Comparison of ENCODE assay signal across 23 cellular contexts in the genomic region with DNA sequence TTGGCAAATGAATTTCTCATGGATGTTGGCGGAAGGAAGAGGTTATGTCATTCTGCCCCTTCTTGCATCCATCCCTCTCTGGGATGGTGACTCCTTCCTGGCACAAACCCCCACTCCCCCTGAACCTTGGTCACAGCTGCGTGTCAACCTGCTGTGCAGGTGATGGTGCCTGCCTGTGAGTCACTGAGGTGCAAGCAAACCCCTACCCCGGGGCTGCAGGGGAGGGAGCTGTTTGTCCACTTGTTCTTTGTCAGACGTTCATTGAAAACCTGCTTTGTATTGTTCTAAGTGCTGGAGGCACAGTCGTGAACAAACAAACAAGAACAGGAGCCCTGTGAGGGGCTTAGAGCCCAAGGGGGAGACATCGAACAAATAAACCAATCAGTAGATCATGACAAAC. TPM values are rescaled to one million over a fixed set of nuclear protein-coding genes. Genes with fewer than 3 reads are reported as not detected.
DNase-seq lines count a peak whose midpoint lies in the region; ATAC-seq, FAIRE-seq and TF ChIP-seq lines count a peak whose summit lies in the region.
"Had no signal": no experiment of that assay in that cellular context is flagged by ENCODE, and none has a peak within 500 bp of the region (broad histone marks: within the 10 kb centered on the region; RNA-seq: fewer than 3 reads in every experiment).

No MANE protein-coding gene starts in this region.

- no peak overlapping the region for H3K9ac ChIP-seq in HepG2 (ENCODE audit: insufficient read depth, low read depth, low read length)

- ATAC-seq in HepG2 (no peak), right lobe of liver (no peak), HG03342 (IDR thresholded peaks at IDR 0.05; ENCODE audit: unreplicated experiment) (no peak)

- POLR2A ChIA-PET in HepG2 (lab: Yijun Ruan, JAX): interaction anchor here (1.3 kb wide), 1 partner anchor 21 kb away, joined by 4 read pairs; no protein-coding TSS in a partner anchor

- H2AFZ ChIP-seq in HepG2 (ENCODE audit: low read length): no peak overlapping the region

- no peaks in the 10 kb centered on the region for H3K79me2 ChIP-seq in HepG2 (ENCODE audit: insufficient read depth, low read length)

- H3K4me2 ChIP-seq in HepG2 (ENCODE audit: low read depth, low read length): no peak overlapping the region

- no peak for DNase-seq in HepG2 (ENCODE audit: low spot score)
- no peak for DNase-seq in right lobe of liver
- peak; percentile 87 for DNase-seq in NCI-H69 (lab: John Stamatoyannopoulos, UW)
- peak; percentile 64 for DNase-seq in epithelial cell of esophagus (ENCODE audit: low read depth)
- no peak for DNase-seq in urothelium cell line (ENCODE audit: low spot score)
- DNase-seq in cerebellar nuclear complex (lab: John Stamatoyannopoulos, UW): no peak
- no peak for DNase-seq in ascending aorta (ENCODE audit: low spot score in 2 of 2)
- DNase-seq: ACHN; GF-D8; GOT3; IMR-90; Karpas-422; MM.1S; NCI-H1092 treated with DMSO at 0.1 percent for 48 hours; NCI-H1930; NCI-H510A treated with DMSO at 0.1 percent for 48 hours; NK-92 treated with Interleukin-12 subunit alpha and Interleukin-12 subunit beta, amount 100 ng/mL, for 24 hours; T-helper 2 cell had no signal

- no peaks in the 10 kb centered on the region for H4K20me1 ChIP-seq in HepG2 (ENCODE audit: insufficient read depth, low read length)

- TF ChIP-seq RAD21 in HepG2 (CRISPR knock-in tag; IDR thresholded peaks at IDR 0.05): no peak

- no TSS peak for BruUV-seq in HepG2 (replicated peaks; lab: Mats Ljungman, UMichigan)

- no peak overlapping the region for H3K27ac ChIP-seq in HepG2 (ENCODE audit: extremely low read length, insufficient read depth, low read length)
- no peak overlapping the region for H3K27ac ChIP-seq in right lobe of liver
- no peak overlapping the region for H3K27ac ChIP-seq in ascending aorta
- H3K27ac ChIP-seq: RWPE1 had no signal

- TF ChIP-seq POLR2A in HepG2 (IDR thresholded peaks at IDR 0.05; ENCODE audit: insufficient read depth in 1 of 2, low read depth in 2 of 2, low read length in 2 of 2) (no peak), right lobe of liver (IDR thresholded peaks at IDR 0.05) (no peak)

- in situ Hi-C loops in HepG2 (cut with HindIII; ENCODE audit: extremely low pct_ligation_motif_present, low pct_unique_long_range_greater_than_20kb): no loop called here

- TF ChIP-seq CTCF in HepG2 (CRISPR knock-in tag; IDR thresholded peaks at IDR 0.05) (no peak), right lobe of liver (IDR thresholded peaks at IDR 0.05) (no peak), epithelial cell of esophagus (IDR thresholded peaks at IDR 0.05; ENCODE audit: insufficient read depth, low read depth, low read length, missing control alignments) (no peak), ascending aorta (IDR thresholded peaks at IDR 0.05) (no peak)

- no peak for TF ChIP-seq EP300 in HepG2 (IDR thresholded peaks at IDR 0.05; ENCODE audit: low read depth in 2 of 2, low read length in 2 of 2)
- TF ChIP-seq EP300 in HepG2 (CRISPR knock-in tag; IDR thresholded peaks at IDR 0.05; ENCODE audit: borderline replicate concordance): no peak

- no peaks in the 10 kb centered on the region for H3K36me3 ChIP-seq in HepG2 (replicated peaks in 1 of 2; ENCODE audit: control insufficient read depth in 1 of 2, insufficient read depth in 2 of 2, low read length in 2 of 2)
- H3K36me3 ChIP-seq in right lobe of liver: no peaks in the 10 kb centered on the region
- no peaks in the 10 kb centered on the region for H3K36me3 ChIP-seq in ascending aorta

- H3K4me3 ChIP-seq in HepG2 (replicated peaks in 1 of 3; ENCODE audit: insufficient read depth in 1 of 3, low read depth in 2 of 3, low read length in 3 of 3) (no peak overlapping the region), right lobe of liver (no peak overlapping the region), epithelial cell of esophagus (ENCODE audit: low read length) (no peak overlapping the region), ascending aorta (no peak overlapping the region)

- peaks cover 7 to 23% of the 10 kb centered on the region in 2 experiments; a peak in 4 of 5 replicates for H3K27me3 ChIP-seq in HepG2 (ENCODE audit: control insufficient read depth in 1 of 2, insufficient read depth in 2 of 2, low read length in 2 of 2)
- H3K27me3 ChIP-seq in right lobe of liver: no peaks in the 10 kb centered on the region
- H3K27me3 ChIP-seq in ascending aorta: no peaks in the 10 kb centered on the region

- intact Hi-C loops in HepG2 (cut with micrococcal nuclease; ENCODE audit: unreplicated experiment) (no loop called here), right lobe of liver (cut with DNase I) (no loop called here), ascending aorta (cut with DNase I) (no loop called here)

- FAIRE-seq in HepG2 (lab: Jason Lieb, UNC): no peak
- FAIRE-seq in urothelium cell line (lab: Jason Lieb, UNC): peak; percentile 27
- FAIRE-seq: GM12891, GM18507 had no signal

- no peaks in the 10 kb centered on the region for H3K9me3 ChIP-seq in HepG2 (ENCODE audit: low read length)
- H3K9me3 ChIP-seq in right lobe of liver: no peaks in the 10 kb centered on the region
- H3K9me3 ChIP-seq in ascending aorta: no peaks in the 10 kb centered on the region

- 30% methylated on average over 6 of the region's 6 CpGs for WGBS in HepG2 (ENCODE audit: low lambda C conversion rate)
- WGBS in right lobe of liver (ENCODE audit: insufficient coverage, low coverage, low lambda C conversion rate, missing lambda C conversion rate): 31% methylated on average over 6 of the region's 6 CpGs

- CTCF ChIA-PET in HepG2 (lab: Yijun Ruan, JAX; ENCODE audit: low intra/inter-chr PET ratio, low total read pairs): no interaction called here

- peaks cover 29% of the 10 kb centered on the region for H3K4me1 ChIP-seq in HepG2 (ENCODE audit: insufficient read depth, low read length)
- H3K4me1 ChIP-seq in right lobe of liver: no peaks in the 10 kb centered on the region
- no peaks in the 10 kb centered on the region for H3K4me1 ChIP-seq in ascending aorta

RNA-seq across cellular contexts. Expression of a gene that starts 2.0 kb away (rescaled TPM):
- total RNA-seq in HepG2 (2016; rRNA removed; fragmentation: Illumina TruSeq; extraction: Trizol) (not detected in 2 replicates), right lobe of liver (not detected), ascending aorta (not detected)
- total RNA-seq in HepG2 (2016; cell fraction: cytosol; rRNA removed; fragmentation: Illumina TruSeq; extraction: Trizol; ENCODE audit: low read depth): not detected in 2 replicates
- not detected in 2 replicates for total RNA-seq in HepG2 (2016; cell fraction: insoluble cytoplasmic fraction; rRNA removed; fragmentation: Illumina TruSeq; extraction: Trizol)
- total RNA-seq in HepG2 (2016; cell fraction: membrane; rRNA removed; fragmentation: Illumina TruSeq; extraction: Trizol): not detected in 2 replicates
- not detected in 2 replicates for total RNA-seq in HepG2 (2016; cell fraction: nucleus; rRNA removed; fragmentation: Illumina TruSeq; extraction: Trizol)
- 0.09 TPM in 1 of 2 replicates, not detected in the other for polyA plus RNA-seq in HepG2 (2011; rRNA removed)
- not detected in 2 replicates for polyA plus RNA-seq in HepG2 (2011; cell fraction: cytosol; rRNA removed)
- not detected in 2 replicates for polyA plus RNA-seq in HepG2 (2011; cell fraction: nucleus; rRNA removed)
- polyA plus RNA-seq in HepG2 (2012): not detected in 2 replicates
- polyA plus RNA-seq in HepG2 (2016; cell fraction: cytosol; fragmentation: Illumina TruSeq; extraction: Trizol; ENCODE audit: low read depth): not detected in 2 replicates
- polyA plus RNA-seq in HepG2 (2016; cell fraction: insoluble cytoplasmic fraction; fragmentation: Illumina TruSeq; extraction: Trizol; ENCODE audit: low read depth): not detected in 2 replicates
- polyA plus RNA-seq in HepG2 (2016; cell fraction: membrane; fragmentation: Illumina TruSeq; extraction: Trizol; ENCODE audit: low read depth): not detected in 2 replicates
- polyA plus RNA-seq in HepG2 (2016; cell fraction: nucleus; fragmentation: Illumina TruSeq; extraction: Trizol; ENCODE audit: insufficient read depth, low read depth): not detected in 2 replicates
- polyA minus RNA-seq in HepG2 (2011; rRNA and poly(A)+ RNA removed; ENCODE audit: low replicate concordance): not detected in 2 replicates
- not detected in 2 replicates for polyA minus RNA-seq in HepG2 (2011; cell fraction: cytosol; rRNA and poly(A)+ RNA removed)
- not detected in 2 replicates for polyA minus RNA-seq in HepG2 (2011; cell fraction: nucleus; rRNA and poly(A)+ RNA removed)
- total RNA-seq: IMR-90, OCI-LY7 had no signal
- polyA plus RNA-seq: IMR-90 had no signal

RNA-seq across cellular contexts. Expression of a gene that starts 3.2 kb away (rescaled TPM):
- total RNA-seq in HepG2 (2016; rRNA removed; fragmentation: Illumina TruSeq; extraction: Trizol) (not detected in 2 replicates), right lobe of liver (under 1 TPM in 1 of 6 experiments, not detected in 5; 0.24 TPM), ascending aorta (not detected)
- total RNA-seq in HepG2 (2016; cell fraction: cytosol; rRNA removed; fragmentation: Illumina TruSeq; extraction: Trizol; ENCODE audit: low read depth): not detected in 2 replicates
- total RNA-seq in HepG2 (2016; cell fraction: insoluble cytoplasmic fraction; rRNA removed; fragmentation: Illumina TruSeq; extraction: Trizol): not detected in 2 replicates
- not detected in 2 replicates for total RNA-seq in HepG2 (2016; cell fraction: membrane; rRNA removed; fragmentation: Illumina TruSeq; extraction: Trizol)
- total RNA-seq in HepG2 (2016; cell fraction: nucleus; rRNA removed; fragmentation: Illumina TruSeq; extraction: Trizol): not detected in 2 replicates
- not detected in 2 replicates for polyA plus RNA-seq in HepG2 (2011; rRNA removed)
- not detected in 2 replicates for polyA plus RNA-seq in HepG2 (2011; cell fraction: cytosol; rRNA removed)
- polyA plus RNA-seq in HepG2 (2011; cell fraction: nucleus; rRNA removed): not detected in 2 replicates
- 0.16 TPM in 1 of 2 replicates, not detected in the other for polyA plus RNA-seq in HepG2 (2012)
- polyA plus RNA-seq in HepG2 (2016; cell fraction: cytosol; fragmentation: Illumina TruSeq; extraction: Trizol; ENCODE audit: low read depth): not detected in 2 replicates
- not detected in 2 replicates for polyA plus RNA-seq in HepG2 (2016; cell fraction: insoluble cytoplasmic fraction; fragmentation: Illumina TruSeq; extraction: Trizol; ENCODE audit: low read depth)
- polyA plus RNA-seq in HepG2 (2016; cell fraction: membrane; fragmentation: Illumina TruSeq; extraction: Trizol; ENCODE audit: low read depth): not detected in 2 replicates
- not detected in 2 replicates for polyA plus RNA-seq in HepG2 (2016; cell fraction: nucleus; fragmentation: Illumina TruSeq; extraction: Trizol; ENCODE audit: insufficient read depth, low read depth)
- not detected in 2 replicates for polyA minus RNA-seq in HepG2 (2011; rRNA and poly(A)+ RNA removed; ENCODE audit: low replicate concordance)
- not detected in 2 replicates for polyA minus RNA-seq in HepG2 (2011; cell fraction: cytosol; rRNA and poly(A)+ RNA removed)
- polyA minus RNA-seq in HepG2 (2011; cell fraction: nucleus; rRNA and poly(A)+ RNA removed): not detected in 2 replicates
- total RNA-seq: OCI-LY7 had no signal

RNA-seq across cellular contexts. Expression of a gene that starts 14.1 kb away (rescaled TPM):
- 85.8 and 141 TPM in 2 replicates for total RNA-seq in HepG2 (2016; rRNA removed; fragmentation: Illumina TruSeq; extraction: Trizol)
- 264 and 362 TPM in 2 replicates for total RNA-seq in HepG2 (2016; cell fraction: cytosol; rRNA removed; fragmentation: Illumina TruSeq; extraction: Trizol; ENCODE audit: low read depth)
- total RNA-seq in HepG2 (2016; cell fraction: insoluble cytoplasmic fraction; rRNA removed; fragmentation: Illumina TruSeq; extraction: Trizol): 91.4 and 136 TPM in 2 replicates
- 202 and 264 TPM in 2 replicates for total RNA-seq in HepG2 (2016; cell fraction: membrane; rRNA removed; fragmentation: Illumina TruSeq; extraction: Trizol)
- 88.0 and 104 TPM in 2 replicates for total RNA-seq in HepG2 (2016; cell fraction: nucleus; rRNA removed; fragmentation: Illumina TruSeq; extraction: Trizol)
- polyA plus RNA-seq in HepG2 (2011; rRNA removed): 176 and 188 TPM in 2 replicates
- polyA plus RNA-seq in HepG2 (2011; cell fraction: cytosol; rRNA removed): 174 and 213 TPM in 2 replicates
- polyA plus RNA-seq in HepG2 (2011; cell fraction: nucleus; rRNA removed): 105 and 125 TPM in 2 replicates
- polyA plus RNA-seq in HepG2 (2012): 78.4 and 132 TPM in 2 replicates
- polyA plus RNA-seq in HepG2 (2016; cell fraction: cytosol; fragmentation: Illumina TruSeq; extraction: Trizol; ENCODE audit: low read depth): 361 and 462 TPM in 2 replicates
- polyA plus RNA-seq in HepG2 (2016; cell fraction: insoluble cytoplasmic fraction; fragmentation: Illumina TruSeq; extraction: Trizol; ENCODE audit: low read depth): 102 and 104 TPM in 2 replicates
- 235 and 269 TPM in 2 replicates for polyA plus RNA-seq in HepG2 (2016; cell fraction: membrane; fragmentation: Illumina TruSeq; extraction: Trizol; ENCODE audit: low read depth)
- polyA plus RNA-seq in HepG2 (2016; cell fraction: nucleus; fragmentation: Illumina TruSeq; extraction: Trizol; ENCODE audit: insufficient read depth, low read depth): 176 and 183 TPM in 2 replicates
- polyA minus RNA-seq in HepG2 (2011; rRNA and poly(A)+ RNA removed; ENCODE audit: low replicate concordance): 321 and 438 TPM in 2 replicates
- 44.9 and 50.7 TPM in 2 replicates for polyA minus RNA-seq in HepG2 (2011; cell fraction: cytosol; rRNA and poly(A)+ RNA removed)
- polyA minus RNA-seq in HepG2 (2011; cell fraction: nucleus; rRNA and poly(A)+ RNA removed): 18.3 and 26.4 TPM in 2 replicates
- total RNA-seq in right lobe of liver: 10 to 100 TPM; 29.4 to 65.7 (median 36.2) TPM
- 99.7 TPM for total RNA-seq in ascending aorta

RNA-seq across cellular contexts. Expression of a gene that starts 17.8 kb away (rescaled TPM):
- total RNA-seq in HepG2 (2016; rRNA removed; fragmentation: Illumina TruSeq; extraction: Trizol): 57.0 and 57.1 TPM in 2 replicates
- total RNA-seq in HepG2 (2016; cell fraction: cytosol; rRNA removed; fragmentation: Illumina TruSeq; extraction: Trizol; ENCODE audit: low read depth): 52.1 and 71.1 TPM in 2 replicates
- 55.0 and 64.5 TPM in 2 replicates for total RNA-seq in HepG2 (2016; cell fraction: insoluble cytoplasmic fraction; rRNA removed; fragmentation: Illumina TruSeq; extraction: Trizol)
- 55.0 and 70.4 TPM in 2 replicates for total RNA-seq in HepG2 (2016; cell fraction: membrane; rRNA removed; fragmentation: Illumina TruSeq; extraction: Trizol)
- total RNA-seq in HepG2 (2016; cell fraction: nucleus; rRNA removed; fragmentation: Illumina TruSeq; extraction: Trizol): 35.2 and 39.1 TPM in 2 replicates
- polyA plus RNA-seq in HepG2 (2011; rRNA removed): 50.8 and 71.8 TPM in 2 replicates
- polyA plus RNA-seq in HepG2 (2011; cell fraction: cytosol; rRNA removed): 60.5 and 71.9 TPM in 2 replicates
- 113 and 144 TPM in 2 replicates for polyA plus RNA-seq in HepG2 (2011; cell fraction: nucleus; rRNA removed)
- 58.5 and 76.3 TPM in 2 replicates for polyA plus RNA-seq in HepG2 (2012)
- 63.4 and 84.5 TPM in 2 replicates for polyA plus RNA-seq in HepG2 (2016; cell fraction: cytosol; fragmentation: Illumina TruSeq; extraction: Trizol; ENCODE audit: low read depth)
- 82.8 and 88.3 TPM in 2 replicates for polyA plus RNA-seq in HepG2 (2016; cell fraction: insoluble cytoplasmic fraction; fragmentation: Illumina TruSeq; extraction: Trizol; ENCODE audit: low read depth)
- polyA plus RNA-seq in HepG2 (2016; cell fraction: membrane; fragmentation: Illumina TruSeq; extraction: Trizol; ENCODE audit: low read depth): 64.6 and 76.3 TPM in 2 replicates
- 74.9 and 81.7 TPM in 2 replicates for polyA plus RNA-seq in HepG2 (2016; cell fraction: nucleus; fragmentation: Illumina TruSeq; extraction: Trizol; ENCODE audit: insufficient read depth, low read depth)
- 16.2 and 41.7 TPM in 2 replicates for polyA minus RNA-seq in HepG2 (2011; rRNA and poly(A)+ RNA removed; ENCODE audit: low replicate concordance)
- polyA minus RNA-seq in HepG2 (2011; cell fraction: cytosol; rRNA and poly(A)+ RNA removed): 9.2 and 13.4 TPM in 2 replicates
- 36.8 and 59.8 TPM in 2 replicates for polyA minus RNA-seq in HepG2 (2011; cell fraction: nucleus; rRNA and poly(A)+ RNA removed)
- 1 to 10 TPM; 1.0 to 4.0 (median 2.0) TPM for total RNA-seq in right lobe of liver
- 1.7 TPM for total RNA-seq in ascending aorta
- total RNA-seq: OCI-LY7 had no signal

RNA-seq across cellular contexts. Expression of a gene that starts 32.2 kb away (rescaled TPM):
- 0.11 TPM in 1 of 2 replicates, not detected in the other for total RNA-seq in HepG2 (2016; rRNA removed; fragmentation: Illumina TruSeq; extraction: Trizol)
- not detected in 2 replicates for total RNA-seq in HepG2 (2016; cell fraction: cytosol; rRNA removed; fragmentation: Illumina TruSeq; extraction: Trizol; ENCODE audit: low read depth)
- total RNA-seq in HepG2 (2016; cell fraction: insoluble cytoplasmic fraction; rRNA removed; fragmentation: Illumina TruSeq; extraction: Trizol): 0.39 TPM in 2 replicates
- total RNA-seq in HepG2 (2016; cell fraction: membrane; rRNA removed; fragmentation: Illumina TruSeq; extraction: Trizol): 0.28 and 0.31 TPM in 2 replicates
- total RNA-seq in HepG2 (2016; cell fraction: nucleus; rRNA removed; fragmentation: Illumina TruSeq; extraction: Trizol): 0.66 TPM in 1 of 2 replicates, not detected in the other
- polyA plus RNA-seq in HepG2 (2011; rRNA removed): 0.08 and 0.09 TPM in 2 replicates
- 0.04 and 0.15 TPM in 2 replicates for polyA plus RNA-seq in HepG2 (2011; cell fraction: cytosol; rRNA removed)
- polyA plus RNA-seq in HepG2 (2011; cell fraction: nucleus; rRNA removed): 0.51 and 0.69 TPM in 2 replicates
- polyA plus RNA-seq in HepG2 (2012): 0.07 and 0.13 TPM in 2 replicates
- 0.07 and 0.15 TPM in 2 replicates for polyA plus RNA-seq in HepG2 (2016; cell fraction: cytosol; fragmentation: Illumina TruSeq; extraction: Trizol; ENCODE audit: low read depth)
- 0.13 TPM in 1 of 2 replicates, not detected in the other for polyA plus RNA-seq in HepG2 (2016; cell fraction: insoluble cytoplasmic fraction; fragmentation: Illumina TruSeq; extraction: Trizol; ENCODE audit: low read depth)
- 0.22 TPM in 1 of 2 replicates, not detected in the other for polyA plus RNA-seq in HepG2 (2016; cell fraction: membrane; fragmentation: Illumina TruSeq; extraction: Trizol; ENCODE audit: low read depth)
- polyA plus RNA-seq in HepG2 (2016; cell fraction: nucleus; fragmentation: Illumina TruSeq; extraction: Trizol; ENCODE audit: insufficient read depth, low read depth): 0.68 and 0.98 TPM in 2 replicates
- 0.18 TPM in 1 of 2 replicates, not detected in the other for polyA minus RNA-seq in HepG2 (2011; rRNA and poly(A)+ RNA removed; ENCODE audit: low replicate concordance)
- not detected in 2 replicates for polyA minus RNA-seq in HepG2 (2011; cell fraction: cytosol; rRNA and poly(A)+ RNA removed)
- 0.13 TPM in 1 of 2 replicates, not detected in the other for polyA minus RNA-seq in HepG2 (2011; cell fraction: nucleus; rRNA and poly(A)+ RNA removed)
- total RNA-seq in right lobe of liver: under 1 TPM in 1 of 6 experiments, not detected in 5; 0.06 TPM
- total RNA-seq in ascending aorta: not detected
- total RNA-seq: IMR-90 had no signal
- polyA plus RNA-seq: IMR-90 had no signal

Comparison
In these comparisons a context has a peak if more than half of its experiments do, and no peak if none do; other contexts are left out.
1. DNase-seq: peak in NCI-H69 (single experiment) and epithelial cell of esophagus (single experiment); none in HepG2 (single experiment), right lobe of liver (0 of 3), urothelium cell line (single experiment), cerebellar nuclear complex (0 of 2) and ascending aorta (0 of 2).